1 cellular context compared by ENCODE assay signal in genomic region chr5:17224858-17225436, GRCh38.
A peak's percentile ranks its signal among the peaks of the same experiment; 100 is the strongest.
TF ChIP-seq lines count a peak whose summit lies in the region.

No MANE protein-coding gene starts in this region.

TF ChIP-seq in GM12878, 131 proteins besides CTCF, POLR2A, EP300 and RAD21 (continued from another document and continues in another):
- TF ChIP-seq EED (IDR thresholded peaks at IDR 0.05; ENCODE audit: low read depth), result peak; percentile 81; the same call in 1 of the 2 replicates
- TF ChIP-seq GABPA (IDR thresholded peaks at IDR 0.05; ENCODE audit: low read depth), result no peak; the same call in 1 of the 2 replicates
- no peak for TF ChIP-seq BCLAF1 (IDR thresholded peaks at IDR 0.05)
- TF ChIP-seq PAX5 (IDR thresholded peaks at IDR 0.05; ENCODE audit: borderline replicate concordance, low read depth, low read length), result peak; percentile 48; the same call in 1 of the 2 replicates
- no peak for TF ChIP-seq SPI1 (IDR thresholded peaks at IDR 0.05; ENCODE audit: borderline replicate concordance, insufficient read depth, low read depth, low read length)
- TF ChIP-seq ZBTB40 (IDR thresholded peaks at IDR 0.05; ENCODE audit: borderline replicate concordance), result no peak
- TF ChIP-seq BHLHE40 (IDR thresholded peaks at IDR 0.05; ENCODE audit: borderline replicate concordance in 1 of 2, low read depth in 2 of 2, low read length in 1 of 2), result peak; percentile 35 to 53; a peak in 2 of 4 replicates
- no peak for TF ChIP-seq ASH2L (IDR thresholded peaks at IDR 0.05; ENCODE audit: borderline replicate concordance, low read depth)
- TF ChIP-seq BCL3 (IDR thresholded peaks at IDR 0.05; ENCODE audit: borderline replicate concordance, insufficient read depth, low read depth, low read length, poor library complexity, severe bottlenecking), result peak; percentile 81
- TF ChIP-seq PML (IDR thresholded peaks at IDR 0.05; ENCODE audit: low read length), result no peak
- no peak for TF ChIP-seq HDAC2 (IDR thresholded peaks at IDR 0.05)
- no peak for TF ChIP-seq BRCA1 (IDR thresholded peaks at IDR 0.05; ENCODE audit: low read depth, low read length)
- TF ChIP-seq IRF4 (IDR thresholded peaks at IDR 0.05; ENCODE audit: low read depth, low read length), result peak; percentile 63
- TF ChIP-seq ZNF384 (IDR thresholded peaks at IDR 0.05; ENCODE audit: borderline replicate concordance, low read depth, low read length), result peak; percentile 85
- TF ChIP-seq E2F8 (IDR thresholded peaks at IDR 0.05; ENCODE audit: low read depth, partially characterized antibody), result no peak
- peak; percentile 98 for TF ChIP-seq ZSCAN29 (IDR thresholded peaks at IDR 0.05)
- no peak for TF ChIP-seq SUPT20H (IDR thresholded peaks at IDR 0.05; ENCODE audit: borderline replicate concordance, control insufficient read depth, low read depth, low read length)
- no peak for TF ChIP-seq CUX1 (IDR thresholded peaks at IDR 0.05; ENCODE audit: insufficient replicate concordance, low read depth, low read length)
- peak; percentile 80 for TF ChIP-seq MEF2A (IDR thresholded peaks at IDR 0.05; ENCODE audit: insufficient read depth, low read depth, low read length)
- TF ChIP-seq SIX5 (IDR thresholded peaks at IDR 0.05; ENCODE audit: low read depth, low read length, severe bottlenecking), result no peak
- no peak for TF ChIP-seq FOS (IDR thresholded peaks at IDR 0.05; ENCODE audit: borderline replicate concordance, extremely low read depth, insufficient read length)
- no peak for TF ChIP-seq IRF5 (IDR thresholded peaks at IDR 0.05; ENCODE audit: borderline replicate concordance)
- no peak for TF ChIP-seq STAT1 (conservative IDR thresholded peaks at IDR 0.05)
- TF ChIP-seq ATF7 (IDR thresholded peaks at IDR 0.05; ENCODE audit: low read depth), result peak; percentile 44; the same call in 1 of the 2 replicates
- peak; percentile 31; the same call in 1 of the 2 replicates for TF ChIP-seq ZNF217 (IDR thresholded peaks at IDR 0.05)
- TF ChIP-seq TARDBP (IDR thresholded peaks at IDR 0.05; ENCODE audit: borderline replicate concordance), result no peak
- TF ChIP-seq CBX5 (IDR thresholded peaks at IDR 0.05; ENCODE audit: low read depth), result no peak
- peak; percentile 43; the same call in 1 of the 3 replicates for TF ChIP-seq POU2F2 (IDR thresholded peaks at IDR 0.05; ENCODE audit: borderline replicate concordance, low read depth, low read length)
- 0 out of 2 replicates have a peak, but pooled peaks have one; percentile 7 for TF ChIP-seq YY1 (IDR thresholded peaks at IDR 0.05; ENCODE audit: low read depth, low read length)
- no peak for TF ChIP-seq ZNF274 (IDR thresholded peaks at IDR 0.05; ENCODE audit: insufficient read depth, insufficient read length)
- peak in 1 of 2 experiments; percentile 77; a peak in 1 of 4 replicates for TF ChIP-seq ETV6 (conservative IDR thresholded peaks at IDR 0.05 in 1 of 2, IDR thresholded peaks at IDR 0.05 in 1 of 2; ENCODE audit: borderline replicate concordance in 1 of 2, low read depth in 1 of 2)
- no peak for TF ChIP-seq BMI1 (IDR thresholded peaks at IDR 0.05; ENCODE audit: borderline replicate concordance)
- no peak for TF ChIP-seq SMARCA5 (IDR thresholded peaks at IDR 0.05)
- no peak for TF ChIP-seq SUZ12 (IDR thresholded peaks at IDR 0.05; ENCODE audit: unreplicated experiment)
- TF ChIP-seq IKZF1 (conservative IDR thresholded peaks at IDR 0.05), result peak; percentile 78
- no peak for TF ChIP-seq NKRF (conservative IDR thresholded peaks at IDR 0.05)
- TF ChIP-seq ATF3 (IDR thresholded peaks at IDR 0.05; ENCODE audit: borderline replicate concordance, extremely low read depth, low read depth, low read length), result no peak
- TF ChIP-seq NBN (IDR thresholded peaks at IDR 0.05), result no peak
- no peak for TF ChIP-seq RB1 (IDR thresholded peaks at IDR 0.05; ENCODE audit: borderline replicate concordance)
- TF ChIP-seq CEBPB (IDR thresholded peaks at IDR 0.05; ENCODE audit: borderline replicate concordance in 1 of 2, low read depth in 2 of 2, low read length in 2 of 2), result peak in 1 of 2 experiments; percentile 84; a peak in 2 of 4 replicates
- TF ChIP-seq CBFB (IDR thresholded peaks at IDR 0.05; ENCODE audit: low read depth), result peak; percentile 85
- TF ChIP-seq TAF1 (IDR thresholded peaks at IDR 0.05; ENCODE audit: borderline replicate concordance, low read depth, low read length), result no peak; the same call in 1 of the 2 replicates
